Comparison of ENCODE assay signal across 2 cellular contexts in the genomic region with DNA sequence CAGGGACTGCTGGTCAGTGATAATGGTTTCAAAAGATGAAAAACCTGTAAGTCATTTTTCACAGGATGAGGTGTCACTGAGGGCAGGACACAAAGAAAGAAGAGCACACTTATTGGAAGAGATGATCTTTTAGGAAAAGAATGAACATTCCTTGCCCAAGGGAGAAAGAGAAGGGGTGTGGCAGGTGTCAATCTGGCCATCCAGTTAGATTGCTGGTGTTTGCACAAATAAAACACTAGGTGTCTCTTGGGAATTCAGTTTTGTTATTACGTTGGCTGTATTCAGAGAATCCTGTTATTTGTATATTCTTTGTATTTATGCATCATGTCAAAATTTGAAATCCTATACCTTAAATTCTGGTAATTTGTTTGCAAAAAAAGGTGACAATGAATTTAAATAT.
TF ChIP-seq lines count a peak whose summit lies in the region.

No MANE protein-coding gene starts in this region.

TF ChIP-seq in SK-N-SH, 30 proteins besides CTCF, POLR2A, EP300 and RAD21 (continued from another document):
- TF ChIP-seq SMC3 (IDR thresholded peaks at IDR 0.05; ENCODE audit: low read depth, low read length): no peak
- TF ChIP-seq SIN3A (IDR thresholded peaks at IDR 0.05; ENCODE audit: borderline replicate concordance, low read depth, low read length): no peak
- no peak for TF ChIP-seq JUND (IDR thresholded peaks at IDR 0.05)
- no peak for TF ChIP-seq MEF2A (IDR thresholded peaks at IDR 0.05; ENCODE audit: borderline replicate concordance, low read depth)
- TF ChIP-seq NRF1 (IDR thresholded peaks at IDR 0.05; ENCODE audit: low read depth, low read length): no peak
- TF ChIP-seq, protein P1, sequence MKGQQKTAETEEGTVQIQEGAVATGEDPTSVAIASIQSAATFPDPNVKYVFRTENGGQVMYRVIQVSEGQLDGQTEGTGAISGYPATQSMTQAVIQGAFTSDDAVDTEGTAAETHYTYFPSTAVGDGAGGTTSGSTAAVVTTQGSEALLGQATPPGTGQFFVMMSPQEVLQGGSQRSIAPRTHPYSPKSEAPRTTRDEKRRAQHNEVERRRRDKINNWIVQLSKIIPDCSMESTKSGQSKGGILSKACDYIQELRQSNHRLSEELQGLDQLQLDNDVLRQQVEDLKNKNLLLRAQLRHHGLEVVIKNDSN (IDR thresholded peaks at IDR 0.05; ENCODE audit: borderline replicate concordance, low read depth): no peak
- no peak for TF ChIP-seq YY1 (IDR thresholded peaks at IDR 0.05; ENCODE audit: low read depth)
- TF ChIP-seq RXRA (IDR thresholded peaks at IDR 0.05; ENCODE audit: borderline replicate concordance, low read depth): no peak
- TF ChIP-seq NFIC (IDR thresholded peaks at IDR 0.05; ENCODE audit: borderline replicate concordance): no peak
- TF ChIP-seq FOSL2 (IDR thresholded peaks at IDR 0.05; ENCODE audit: borderline replicate concordance, low read depth): no peak

TF ChIP-seq in SK-N-SH treated with all-trans-retinoic acid at 6 μM for 48 hours, 23 proteins besides CTCF, POLR2A, EP300 and RAD21 (continued from another document):
- TF ChIP-seq, protein P2, sequence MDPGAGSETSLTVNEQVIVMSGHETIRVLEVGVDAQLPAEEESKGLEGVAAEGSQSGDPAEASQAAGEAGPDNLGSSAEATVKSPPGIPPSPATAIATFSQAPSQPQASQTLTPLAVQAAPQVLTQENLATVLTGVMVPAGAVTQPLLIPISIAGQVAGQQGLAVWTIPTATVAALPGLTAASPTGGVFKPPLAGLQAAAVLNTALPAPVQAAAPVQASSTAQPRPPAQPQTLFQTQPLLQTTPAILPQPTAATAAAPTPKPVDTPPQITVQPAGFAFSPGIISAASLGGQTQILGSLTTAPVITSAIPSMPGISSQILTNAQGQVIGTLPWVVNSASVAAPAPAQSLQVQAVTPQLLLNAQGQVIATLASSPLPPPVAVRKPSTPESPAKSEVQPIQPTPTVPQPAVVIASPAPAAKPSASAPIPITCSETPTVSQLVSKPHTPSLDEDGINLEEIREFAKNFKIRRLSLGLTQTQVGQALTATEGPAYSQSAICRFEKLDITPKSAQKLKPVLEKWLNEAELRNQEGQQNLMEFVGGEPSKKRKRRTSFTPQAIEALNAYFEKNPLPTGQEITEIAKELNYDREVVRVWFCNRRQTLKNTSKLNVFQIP (CRISPR knock-in tag; IDR thresholded peaks at IDR 0.05; ENCODE audit: borderline replicate concordance, low read depth): no peak
- TF ChIP-seq ZFP3 (CRISPR knock-in tag; IDR thresholded peaks at IDR 0.05) (no peak), GLIS3 (CRISPR knock-in tag; IDR thresholded peaks at IDR 0.05) (no peak), TCF4 (CRISPR knock-in tag; IDR thresholded peaks at IDR 0.05; ENCODE audit: borderline replicate concordance) (no peak)
- TF ChIP-seq, protein P3, sequence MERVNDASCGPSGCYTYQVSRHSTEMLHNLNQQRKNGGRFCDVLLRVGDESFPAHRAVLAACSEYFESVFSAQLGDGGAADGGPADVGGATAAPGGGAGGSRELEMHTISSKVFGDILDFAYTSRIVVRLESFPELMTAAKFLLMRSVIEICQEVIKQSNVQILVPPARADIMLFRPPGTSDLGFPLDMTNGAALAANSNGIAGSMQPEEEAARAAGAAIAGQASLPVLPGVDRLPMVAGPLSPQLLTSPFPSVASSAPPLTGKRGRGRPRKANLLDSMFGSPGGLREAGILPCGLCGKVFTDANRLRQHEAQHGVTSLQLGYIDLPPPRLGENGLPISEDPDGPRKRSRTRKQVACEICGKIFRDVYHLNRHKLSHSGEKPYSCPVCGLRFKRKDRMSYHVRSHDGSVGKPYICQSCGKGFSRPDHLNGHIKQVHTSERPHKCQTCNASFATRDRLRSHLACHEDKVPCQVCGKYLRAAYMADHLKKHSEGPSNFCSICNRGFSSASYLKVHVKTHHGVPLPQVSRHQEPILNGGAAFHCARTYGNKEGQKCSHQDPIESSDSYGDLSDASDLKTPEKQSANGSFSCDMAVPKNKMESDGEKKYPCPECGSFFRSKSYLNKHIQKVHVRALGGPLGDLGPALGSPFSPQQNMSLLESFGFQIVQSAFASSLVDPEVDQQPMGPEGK (CRISPR knock-in tag; IDR thresholded peaks at IDR 0.05; ENCODE audit: borderline replicate concordance): no peak
